8 cellular contexts compared by ENCODE assay signal in the genomic region with DNA sequence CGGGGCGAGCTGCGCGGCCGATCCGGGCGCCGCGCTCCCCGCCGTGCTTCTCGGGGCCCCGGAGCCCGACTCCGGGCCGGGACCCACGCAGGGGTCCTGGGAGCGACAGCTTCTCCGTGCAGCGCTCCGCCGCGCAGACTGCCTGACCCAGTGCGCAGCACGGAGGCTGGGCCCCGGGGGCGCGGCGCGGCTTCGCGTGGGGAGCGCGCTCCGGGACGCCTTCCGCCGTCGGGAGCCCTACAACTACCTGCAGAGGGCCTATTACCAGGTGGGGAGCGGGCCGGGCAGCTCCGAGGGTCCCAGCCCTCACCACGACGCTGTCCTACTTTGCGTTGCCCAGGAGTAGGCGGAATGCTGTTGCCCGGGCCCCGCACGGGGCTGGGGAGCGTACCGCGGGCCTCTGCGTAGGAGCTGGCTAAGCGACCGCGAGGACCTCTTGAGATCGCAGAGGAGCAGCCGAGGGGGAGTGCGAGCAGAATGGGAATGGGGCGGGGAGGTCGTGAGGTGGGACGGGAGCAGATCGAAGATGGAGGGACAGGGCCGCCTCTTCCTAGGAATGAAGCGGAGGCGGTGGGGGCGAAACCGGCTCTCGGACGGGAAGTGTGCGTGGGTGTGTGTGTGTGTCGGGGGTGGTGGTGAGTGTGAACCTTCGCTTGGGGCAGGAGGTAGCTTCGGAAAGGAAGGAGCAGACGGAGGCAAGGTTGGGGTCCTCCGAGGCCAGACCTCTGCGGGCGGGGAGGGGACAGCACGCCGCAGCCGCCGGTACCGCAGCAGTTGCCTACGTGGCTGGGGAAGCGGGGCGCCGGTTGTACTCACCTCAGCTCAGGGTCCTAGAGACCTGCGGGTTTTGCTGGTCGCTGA. TPM values are rescaled to one million over a fixed set of nuclear protein-coding genes. Genes with fewer than 3 reads are reported as not detected.
DNase-seq lines count a peak whose midpoint lies in the region; ATAC-seq and TF ChIP-seq lines count a peak whose summit lies in the region.

No MANE protein-coding gene starts in this region.

- H3K27ac Mint-ChIP-seq in CD4-positive, alpha-beta T cell = peak overlapping the region; percentile 70
- H3K27ac Mint-ChIP-seq in effector memory CD8-positive, alpha-beta T cell = peak overlapping the region; percentile 85 to 90
- peak overlapping the region; percentile 95 for H3K27ac Mint-ChIP-seq in mesothelial cell of epicardium

- H3K4me3 ChIP-seq in testis = peak overlapping the region; percentile 75 to 87

- H3K9me3 ChIP-seq in CD4-positive, alpha-beta T cell (ENCODE audit: control insufficient read depth, low read length) = no peaks in the 10 kb centered on the region
- no peaks in the 10 kb centered on the region for H3K9me3 ChIP-seq in testis

- CTCF ChIA-PET in CD4-positive, alpha-beta T cell (lab: Charles Lee) = interaction anchor here (1.0 to 2.7 kb wide), 8 partner anchors 18 to 202 kb away, joined by 3 to 10 read pairs (median 6); a partner anchor contains a TSS

- H3K9me3 Mint-ChIP-seq in CD4-positive, alpha-beta T cell = no peaks in the 10 kb centered on the region
- no peaks in the 10 kb centered on the region for H3K9me3 Mint-ChIP-seq in effector memory CD8-positive, alpha-beta T cell
- no peaks in the 10 kb centered on the region for H3K9me3 Mint-ChIP-seq in mesothelial cell of epicardium

- peak; percentile 67 for ATAC-seq in CD4-positive, alpha-beta T cell (ENCODE audit: poor library complexity)
- peak; percentile 62 for ATAC-seq in effector memory CD8-positive, alpha-beta T cell (replicated peaks)
- ATAC-seq in GM18870 (IDR thresholded peaks at IDR 0.05; ENCODE audit: unreplicated experiment) = no peak

- no peak for TF ChIP-seq CTCF in CD4-positive, alpha-beta T cell (IDR thresholded peaks at IDR 0.05)
- TF ChIP-seq CTCF in mesothelial cell of epicardium (IDR thresholded peaks at IDR 0.05; ENCODE audit: unreplicated experiment) (peak; percentile 19), testis (IDR thresholded peaks at IDR 0.05) (no peak)

- no peaks in the 10 kb centered on the region for H3K36me3 Mint-ChIP-seq in CD4-positive, alpha-beta T cell (ENCODE audit: low read depth)
- H3K36me3 Mint-ChIP-seq in effector memory CD8-positive, alpha-beta T cell (ENCODE audit: insufficient read depth) = peaks cover 5% of the 10 kb centered on the region
- no peaks in the 10 kb centered on the region for H3K36me3 Mint-ChIP-seq in mesothelial cell of epicardium

- no peak for TF ChIP-seq POLR2A in testis (IDR thresholded peaks at IDR 0.05)

- peaks cover 7% of the 10 kb centered on the region for H3K4me1 ChIP-seq in testis

- no peaks in the 10 kb centered on the region for H3K36me3 ChIP-seq in testis (ENCODE audit: low read depth, missing control alignments)

- peaks cover 19% of the 10 kb centered on the region for H3K27me3 ChIP-seq in CD4-positive, alpha-beta T cell (ENCODE audit: control insufficient read depth, insufficient read depth, low read length)
- no peaks in the 10 kb centered on the region for H3K27me3 ChIP-seq in testis

- peaks cover 17% of the 10 kb centered on the region for H3K4me1 Mint-ChIP-seq in CD4-positive, alpha-beta T cell (ENCODE audit: low read depth)
- H3K4me1 Mint-ChIP-seq in effector memory CD8-positive, alpha-beta T cell (ENCODE audit: low read depth in 2 of 2) = peaks cover 23 to 24% of the 10 kb centered on the region in 2 donors
- H3K4me1 Mint-ChIP-seq in mesothelial cell of epicardium = peaks cover 28% of the 10 kb centered on the region

- 0 to 1% methylated on average over 32 to 86 of the region's 89 CpGs for WGBS in testis, 2 donors

- DNase-seq in CD4-positive, alpha-beta T cell = peak in 7 of 10 experiments; percentile 27 to 59 (median 34)
- peak; percentile 67 for DNase-seq in KBM-7
- DNase-seq in activated CD4-positive, alpha-beta T cell treated with anti-CD3 and anti-CD28 coated beads, Interleukin-2, amount 50 U/mL, for 48 hours = peak; percentile 38 to 44
- DNase-seq in effector memory CD8-positive, alpha-beta T cell = peak in 2 of 3 experiments; percentile 31
- peak in 1 of 2 experiments; percentile 64 for DNase-seq in mesothelial cell of epicardium (ENCODE audit: low spot score in 2 of 2, unreplicated experiment in 2 of 2)
- DNase-seq in testis = peak; percentile 70
- DNase-seq in NCI-H2029 (lab: John Stamatoyannopoulos, UW) = no peak

- peaks cover 23% of the 10 kb centered on the region for H3K27me3 Mint-ChIP-seq in CD4-positive, alpha-beta T cell
- peaks cover 50 to 77% of the 10 kb centered on the region in 2 donors for H3K27me3 Mint-ChIP-seq in effector memory CD8-positive, alpha-beta T cell
- H3K27me3 Mint-ChIP-seq in mesothelial cell of epicardium (ENCODE audit: low read depth) = peaks cover 12% of the 10 kb centered on the region

- peak overlapping the region; percentile 91 for H3K4me3 Mint-ChIP-seq in CD4-positive, alpha-beta T cell
- H3K4me3 Mint-ChIP-seq in effector memory CD8-positive, alpha-beta T cell = peak overlapping the region; percentile 88 to 95
- H3K4me3 Mint-ChIP-seq in mesothelial cell of epicardium = peak overlapping the region; percentile 93

- POLR2A ChIA-PET in CD4-positive, alpha-beta T cell (lab: Charles Lee) = interaction anchor here (0.6 to 8.0 kb wide), 20 partner anchors 8 to 294 kb away, joined by 3 to 57 read pairs (median 5); a partner anchor contains a TSS

- in situ Hi-C loops in KBM-7 (cut with MboI; ENCODE audit: low pct_unique_long_range_greater_than_20kb, low sequenced_read_pairs) = no loop called here

- intact Hi-C loops in CD4-positive, alpha-beta T cell (cut with DNase I, micrococcal nuclease) = loop anchor here in 1 of 2 experiments (5.0 kb wide), 2 partner anchors 42 to 267 kb away; a partner anchor contains a TSS
- intact Hi-C loops in testis (cut with DNase I; ENCODE audit: low total_unique reads) = loop anchor here (10.0 kb wide), 1 partner anchor 54 kb away; a partner anchor contains a TSS

- no peak overlapping the region for H3K27ac ChIP-seq in CD4-positive, alpha-beta T cell (ENCODE audit: low read depth, low read length)
- peak overlapping the region; percentile 87 to 91 for H3K27ac ChIP-seq in testis

RNA-seq across cellular contexts. Expression of a gene that starts 0.7 kb away (rescaled TPM):
- total RNA-seq in CD4-positive, alpha-beta T cell = 1 to 10 TPM; 2.5 to 4.1 TPM
- total RNA-seq in mesothelial cell of epicardium (80.7 to 86.2 TPM (median 83.8 TPM) in 3 replicates), testis (10 to 100 TPM; 13.1 to 18.8 TPM)
- 19.2 TPM for polyA plus RNA-seq in testis (ENCODE audit: insufficient read depth, low read depth, low replicate concordance)

RNA-seq across cellular contexts. Expression of a gene that starts 7.3 kb away (rescaled TPM):
- total RNA-seq in CD4-positive, alpha-beta T cell = not detected
- 10.8 to 11.5 TPM (median 11.0 TPM) in 3 replicates for total RNA-seq in mesothelial cell of epicardium
- total RNA-seq in testis = 1 to 10 TPM in 1 of 2 donors, under 1 TPM in 1; 0.94 to 2.2 TPM
- polyA plus RNA-seq in testis (ENCODE audit: insufficient read depth, low read depth, low replicate concordance) = 1.8 TPM

RNA-seq across cellular contexts. Expression of a gene that starts 11.8 kb away (rescaled TPM):
- total RNA-seq in CD4-positive, alpha-beta T cell = under 1 TPM; 0.75 to 0.85 TPM
- 22.9 to 24.3 TPM (median 23.0 TPM) in 3 replicates for total RNA-seq in mesothelial cell of epicardium
- total RNA-seq in testis = 1 to 10 TPM; 4.8 to 5.0 TPM
- polyA plus RNA-seq in testis (ENCODE audit: insufficient read depth, low read depth, low replicate concordance) = 1.6 TPM

RNA-seq across cellular contexts. Expression of a gene that starts 22.2 kb away (rescaled TPM):
- under 1 TPM; 0.80 to 0.89 TPM for total RNA-seq in CD4-positive, alpha-beta T cell
- 11.9 to 18.6 TPM (median 14.3 TPM) in 3 replicates for total RNA-seq in mesothelial cell of epicardium
- 10 to 100 TPM; 27.5 to 43.5 TPM for total RNA-seq in testis
- polyA plus RNA-seq in testis (ENCODE audit: insufficient read depth, low read depth, low replicate concordance) = 81.7 TPM

RNA-seq across cellular contexts. Expression of a gene that starts 23.0 kb away (rescaled TPM):
- 10 to 100 TPM; 31.8 to 33.4 TPM for total RNA-seq in CD4-positive, alpha-beta T cell
- total RNA-seq in mesothelial cell of epicardium = 119 to 126 TPM (median 122 TPM) in 3 replicates
- total RNA-seq in testis = 10 to 100 TPM; 96.1 to 97.5 TPM
- polyA plus RNA-seq in testis (ENCODE audit: insufficient read depth, low read depth, low replicate concordance) = 154 TPM
